In genomic region chr16:31260136-31260931, GRCh38 we compare ENCODE assay signal across 13 cellular contexts. TPM values are rescaled to one million over a fixed set of nuclear protein-coding genes. Genes with fewer than 3 reads are reported as not detected.
DNase-seq lines count a peak whose midpoint lies in the region; ATAC-seq lines count a peak whose summit lies in the region.
"Had no signal": no experiment of that assay in that cellular context is flagged by ENCODE, and none has a peak within 500 bp of the region (broad histone marks: within the 10 kb centered on the region; RNA-seq: fewer than 3 reads in every experiment).

No MANE protein-coding gene starts in this region.

- H3K4me3 ChIP-seq in skeletal muscle tissue (ENCODE audit: low read length in 3 of 3), result peak overlapping the region; percentile 22 to 32 (median 30)
- H3K4me3 ChIP-seq: thyroid gland had no signal

- H3K27ac ChIP-seq in skeletal muscle tissue (ENCODE audit: low read depth, low read length), result no peak overlapping the region
- H3K27ac ChIP-seq: thyroid gland had no signal

- peaks cover 43% of the 10 kb centered on the region for H3K4me1 Mint-ChIP-seq in activated CD4-positive, alpha-beta T cell treated with anti-CD3 and anti-CD28 coated beads, Interleukin-2, amount 10 ng/mL, durations not matched to agents 24 days and 14 days
- peaks cover 35 to 36% of the 10 kb centered on the region in 2 donors for H3K4me1 Mint-ChIP-seq in effector memory CD8-positive, alpha-beta T cell (ENCODE audit: low read depth in 2 of 2)

- no peaks in the 10 kb centered on the region for H3K9me3 Mint-ChIP-seq in activated CD4-positive, alpha-beta T cell treated with anti-CD3 and anti-CD28 coated beads, Interleukin-2, amount 10 ng/mL, durations not matched to agents 24 days and 14 days
- no peaks in the 10 kb centered on the region for H3K9me3 Mint-ChIP-seq in effector memory CD8-positive, alpha-beta T cell

- peaks cover 0 to 1% (median under 1%) of the 10 kb centered on the region in 3 donors for H3K27me3 ChIP-seq in skeletal muscle tissue (ENCODE audit: control insufficient read depth in 3 of 3, insufficient read depth in 3 of 3, low read length in 3 of 3)
- H3K27me3 ChIP-seq: thyroid gland had no signal

- no peaks in the 10 kb centered on the region for H3K27me3 Mint-ChIP-seq in activated CD4-positive, alpha-beta T cell treated with anti-CD3 and anti-CD28 coated beads, Interleukin-2, amount 10 ng/mL, durations not matched to agents 24 days and 14 days
- no peaks in the 10 kb centered on the region for H3K27me3 Mint-ChIP-seq in effector memory CD8-positive, alpha-beta T cell

- H3K4me1 ChIP-seq in skeletal muscle tissue (ENCODE audit: control insufficient read depth in 3 of 3, insufficient read depth in 3 of 3, low read length in 3 of 3), result no peaks in the 10 kb centered on the region
- H3K4me1 ChIP-seq: thyroid gland had no signal

- ATAC-seq in effector memory CD8-positive, alpha-beta T cell (replicated peaks), result no peak
- no peak for ATAC-seq in GM18858 (IDR thresholded peaks at IDR 0.05; ENCODE audit: unreplicated experiment)

- H3K36me3 Mint-ChIP-seq in activated CD4-positive, alpha-beta T cell treated with anti-CD3 and anti-CD28 coated beads, Interleukin-2, amount 10 ng/mL, durations not matched to agents 24 days and 14 days (ENCODE audit: low read depth), result peaks cover 16% of the 10 kb centered on the region
- peaks cover 14% of the 10 kb centered on the region for H3K36me3 Mint-ChIP-seq in effector memory CD8-positive, alpha-beta T cell (ENCODE audit: insufficient read depth)

- DNase-seq in activated CD4-positive, alpha-beta T cell treated with anti-CD3 and anti-CD28 coated beads, Interleukin-2, amount 10 ng/mL, durations not matched to agents 24 days and 14 days, result no peak
- no peak for DNase-seq in activated CD4-positive, alpha-beta T cell treated with anti-CD3 and anti-CD28 coated beads for 1 hour
- DNase-seq in MV-4-11 (lab: John Stamatoyannopoulos, UW) (peak; percentile 8), NCI-H1105 treated with DMSO at 0.1 percent for 48 hours (lab: John Stamatoyannopoulos, UW) (no peak), ureter (ENCODE audit: low spot score) (no peak)
- DNase-seq in effector memory CD8-positive, alpha-beta T cell, result no peak
- DNase-seq: posterior cingulate gyrus, thyroid gland had no signal

- intact Hi-C loops in activated CD4-positive, alpha-beta T cell treated with anti-CD3 and anti-CD28 coated beads, Interleukin-2, amount 10 ng/mL, durations not matched to agents 24 days and 14 days (cut with micrococcal nuclease), result loop anchor here (10.0 kb wide), 3 partner anchors 94 to 454 kb away; partner anchors contain the start of genes COX6A2 and ITGAX

- H3K9me3 ChIP-seq in skeletal muscle tissue (ENCODE audit: control insufficient read depth in 3 of 3, low read length in 3 of 3), result no peaks in the 10 kb centered on the region
- H3K9me3 ChIP-seq: thyroid gland had no signal

- peak overlapping the region; percentile 83 for H3K27ac Mint-ChIP-seq in activated CD4-positive, alpha-beta T cell treated with anti-CD3 and anti-CD28 coated beads, Interleukin-2, amount 10 ng/mL, durations not matched to agents 24 days and 14 days
- H3K27ac Mint-ChIP-seq in effector memory CD8-positive, alpha-beta T cell, result peak overlapping the region; percentile 70 to 81

- no peak overlapping the region for H3K9ac ChIP-seq in skeletal muscle tissue (ENCODE audit: low read depth in 1 of 3, low read length in 3 of 3)

- peak overlapping the region; percentile 80 for H3K4me3 Mint-ChIP-seq in activated CD4-positive, alpha-beta T cell treated with anti-CD3 and anti-CD28 coated beads, Interleukin-2, amount 10 ng/mL, durations not matched to agents 24 days and 14 days
- peak overlapping the region; percentile 76 to 78 for H3K4me3 Mint-ChIP-seq in effector memory CD8-positive, alpha-beta T cell

- no peaks in the 10 kb centered on the region for H3K36me3 ChIP-seq in skeletal muscle tissue (ENCODE audit: control insufficient read depth in 3 of 3, insufficient read depth in 3 of 3, low read length in 3 of 3)
- H3K36me3 ChIP-seq: thyroid gland had no signal

RNA-seq across cellular contexts. Expression of gene ITGAM, which starts 0.6 kb away (rescaled TPM):
- total RNA-seq in activated CD4-positive, alpha-beta T cell treated with anti-CD3 and anti-CD28 coated beads, Interleukin-2, amount 10 ng/mL, durations not matched to agents 24 days and 14 days, result 16.8 and 18.2 TPM in 2 replicates
- total RNA-seq in skeletal muscle tissue, result 8.4 TPM
- 4.4 TPM for total RNA-seq in ureter
- total RNA-seq: lung microvascular endothelial cell had no signal

RNA-seq across cellular contexts. Expression of gene PYDC1, which starts 43.4 kb away (rescaled TPM):
- not detected in 2 replicates for total RNA-seq in activated CD4-positive, alpha-beta T cell treated with anti-CD3 and anti-CD28 coated beads, Interleukin-2, amount 10 ng/mL, durations not matched to agents 24 days and 14 days
- total RNA-seq in skeletal muscle tissue (not detected), ureter (not detected)
- total RNA-seq: astrocyte, lung microvascular endothelial cell, OCI-LY7, thyroid gland had no signal

RNA-seq across cellular contexts. Expression of gene TRIM72, which starts 46.4 kb away (rescaled TPM):
- total RNA-seq in activated CD4-positive, alpha-beta T cell treated with anti-CD3 and anti-CD28 coated beads, Interleukin-2, amount 10 ng/mL, durations not matched to agents 24 days and 14 days, result 0.05 and 0.09 TPM in 2 replicates
- total RNA-seq in skeletal muscle tissue (45.4 TPM), ureter (not detected)
- total RNA-seq: astrocyte, lung microvascular endothelial cell had no signal

RNA-seq across cellular contexts. Expression of gene PYCARD, which starts 57.8 kb away (rescaled TPM):
- total RNA-seq in activated CD4-positive, alpha-beta T cell treated with anti-CD3 and anti-CD28 coated beads, Interleukin-2, amount 10 ng/mL, durations not matched to agents 24 days and 14 days, result 15.6 and 17.1 TPM in 2 replicates
- total RNA-seq in skeletal muscle tissue (27.1 TPM), ureter (39.6 TPM)

Comparison
In these comparisons a context has a peak if more than half of its experiments do, and no peak if none do; other contexts are left out.
1. RNA of gene TRIM72, which starts 46.4 kb away (total RNA-seq): 45.4 TPM in skeletal muscle tissue (single experiment); 0.05 to 0.09 TPM in activated CD4-positive, alpha-beta T cell treated with anti-CD3 and anti-CD28 coated beads, Interleukin-2, amount 10 ng/mL, durations not matched to agents 24 days and 14 days and not detected in ureter (single experiment); every median in the first group is over 10 times any median in the second.